ENCODE assay signal across 8 cellular contexts in genomic region chr9:136882109-136882946, GRCh38. TPM values are rescaled to one million over a fixed set of nuclear protein-coding genes. Genes with fewer than 3 reads are reported as not detected.
DNase-seq lines count a peak whose midpoint lies in the region; ATAC-seq and TF ChIP-seq lines count a peak whose summit lies in the region.

No MANE protein-coding gene starts in this region.

- peak overlapping the region; percentile 56 for H3K4me3 ChIP-seq in GM12864 (ENCODE audit: low read depth, low read length)
- H3K4me3 ChIP-seq in choroid plexus epithelial cell (ENCODE audit: low read depth, low read length) = peak overlapping the region; percentile 24

- DNase-seq in GM12864 (ENCODE audit: low read depth) = peak; percentile 62
- DNase-seq in HS-5 (ENCODE audit: low read depth) = peak; percentile 64
- peak; percentile 75 for DNase-seq in activated CD4-positive, CD25-positive, alpha-beta regulatory T cell treated with anti-CD3 and anti-CD28 coated beads, Interleukin-2, amount 50 U/mL, for 16 hours (ENCODE audit: low read depth, low spot score)
- peak; percentile 82 for DNase-seq in choroid plexus epithelial cell (ENCODE audit: low read depth)
- DNase-seq in myocyte (ENCODE audit: low read depth) = peak; percentile 66
- peak; percentile 71 for DNase-seq in stromal cell of bone marrow (ENCODE audit: low read depth)
- no peak for DNase-seq in cerebellum (ENCODE audit: low spot score)

- ATAC-seq in HG03565 (IDR thresholded peaks at IDR 0.05; ENCODE audit: unreplicated experiment) = no peak

- TF ChIP-seq CTCF in GM12864 (IDR thresholded peaks at IDR 0.05; ENCODE audit: low read depth, low read length, missing control alignments) = peak; percentile 11
- TF ChIP-seq CTCF in choroid plexus epithelial cell (conservative IDR thresholded peaks at IDR 0.05; ENCODE audit: low read depth, low read length) = peak; percentile 16

RNA-seq across cellular contexts. Expression of gene TRAF2, which starts 4.0 kb away (rescaled TPM):
- total RNA-seq in myocyte (7.0 and 31.0 TPM in 2 replicates), cerebellum (13.2 TPM)
- polyA plus RNA-seq in myocyte (2012) = 8.9 TPM

RNA-seq across cellular contexts. Expression of gene EDF1, which starts 16.2 kb away (rescaled TPM):
- total RNA-seq in myocyte = 353 and 413 TPM in 2 replicates
- 610 TPM for polyA plus RNA-seq in myocyte (2012)
- total RNA-seq in cerebellum = 83.1 TPM

RNA-seq across cellular contexts. Expression of gene MAMDC4, which starts 30.2 kb away (rescaled TPM):
- total RNA-seq in myocyte (2.9 and 3.4 TPM in 2 replicates), cerebellum (6.0 TPM)
- polyA plus RNA-seq in myocyte (2012) = 5.0 TPM

RNA-seq across cellular contexts. Expression of gene PHPT1, which starts 33.1 kb away (rescaled TPM):
- 106 and 131 TPM in 2 replicates for total RNA-seq in myocyte
- polyA plus RNA-seq in myocyte (2012) = 326 TPM
- total RNA-seq in cerebellum = 42.1 TPM

RNA-seq across cellular contexts. Expression of gene AJM1, which starts 40.0 kb away (rescaled TPM):
- total RNA-seq in myocyte = 2.7 and 6.5 TPM in 2 replicates
- 8.1 TPM for polyA plus RNA-seq in myocyte (2012)
- total RNA-seq in cerebellum = 1.8 TPM
